ENCODE assay signal across 1 cellular context in genomic region chr2:1115843-1116539, GRCh38.
TF ChIP-seq lines count a peak whose summit lies in the region.

No MANE protein-coding gene starts in this region.

TF ChIP-seq in IMR-90, 13 proteins besides CTCF, POLR2A, EP300 and RAD21 (continued from another document):
- TF ChIP-seq, protein P1, sequence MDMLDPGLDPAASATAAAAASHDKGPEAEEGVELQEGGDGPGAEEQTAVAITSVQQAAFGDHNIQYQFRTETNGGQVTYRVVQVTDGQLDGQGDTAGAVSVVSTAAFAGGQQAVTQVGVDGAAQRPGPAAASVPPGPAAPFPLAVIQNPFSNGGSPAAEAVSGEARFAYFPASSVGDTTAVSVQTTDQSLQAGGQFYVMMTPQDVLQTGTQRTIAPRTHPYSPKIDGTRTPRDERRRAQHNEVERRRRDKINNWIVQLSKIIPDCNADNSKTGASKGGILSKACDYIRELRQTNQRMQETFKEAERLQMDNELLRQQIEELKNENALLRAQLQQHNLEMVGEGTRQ (IDR thresholded peaks at IDR 0.05; ENCODE audit: low read depth, low read length), result no peak
